In the genomic region with DNA sequence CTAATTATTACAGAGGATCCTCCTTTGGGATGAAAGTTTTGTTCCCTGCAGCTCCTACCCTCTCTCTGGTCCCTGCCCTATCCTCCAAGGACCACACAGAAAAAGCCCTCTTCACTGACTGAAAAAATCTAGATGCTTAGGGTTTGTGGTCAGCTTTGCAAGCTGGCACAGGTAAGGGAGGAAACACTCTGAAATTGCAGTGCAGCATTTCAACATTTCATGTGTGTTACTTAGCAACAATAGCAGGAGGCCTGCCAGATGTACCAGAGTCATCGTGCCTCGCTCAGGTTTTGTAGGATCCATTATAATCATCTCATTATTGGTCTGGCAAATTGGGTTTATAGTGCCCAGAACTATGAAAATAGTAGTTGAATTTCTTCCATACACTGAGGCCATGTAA, we compare ENCODE assay signal across 25 cellular contexts.
DNase-seq lines count a peak whose midpoint lies in the region; ATAC-seq and TF ChIP-seq lines count a peak whose summit lies in the region.
"Had no signal": no experiment of that assay in that cellular context is flagged by ENCODE, and none has a peak within 500 bp of the region (broad histone marks: within the 10 kb centered on the region; RNA-seq: fewer than 3 reads in every experiment).

No MANE protein-coding gene starts in this region.

- no peak for TF ChIP-seq CTCF in RWPE2 (IDR thresholded peaks at IDR 0.05; ENCODE audit: poor library complexity, severe bottlenecking)

- intact Hi-C loops in activated CD4-positive, alpha-beta T cell treated with anti-CD3 and anti-CD28 coated beads for 36 hours (cut with DNase I, micrococcal nuclease) = loop anchor here (10.0 kb wide), 2 partner anchors 315 to 365 kb away; a partner anchor contains a TSS

- H3K4me1 ChIP-seq in RWPE2 (ENCODE audit: insufficient read depth, poor library complexity, severe bottlenecking) = peaks cover 42% of the 10 kb centered on the region
- H3K4me1 ChIP-seq: body of pancreas had no signal

- no peaks in the 10 kb centered on the region for H3K36me3 Mint-ChIP-seq in activated CD4-positive, alpha-beta T cell treated with anti-CD3 and anti-CD28 coated beads for 36 hours (ENCODE audit: low read depth)
- H3K36me3 Mint-ChIP-seq: activated CD8-positive, alpha-beta memory T cell treated with anti-CD3 and anti-CD28 coated beads, Interleukin-2, amount 10 ng/mL, durations not matched to agents 7 days and 5 days; naive B cell; stimulated activated effector memory CD8-positive, alpha-beta T cell treated with anti-CD3 and anti-CD28 coated beads, Interleukin-12 subunit alpha, Interleukin-12 subunit beta, amount 100 ng/mL, for 72 hours had no signal

- H3K9me3 Mint-ChIP-seq in activated CD4-positive, alpha-beta T cell treated with anti-CD3 and anti-CD28 coated beads for 36 hours (ENCODE audit: low read depth) = no peaks in the 10 kb centered on the region
- H3K9me3 Mint-ChIP-seq: activated naive CD8-positive, alpha-beta T cell treated with anti-CD3 and anti-CD28 coated beads, Interleukin-2, amount 50 U/mL, for 24 hours; H9; naive B cell had no signal

- no peak overlapping the region for H3K4me3 ChIP-seq in RWPE2 (ENCODE audit: severe bottlenecking)
- H3K4me3 ChIP-seq: body of pancreas, MG63, suprapubic skin had no signal

- H3K36me3 ChIP-seq in RWPE2 (ENCODE audit: low read depth) = no peaks in the 10 kb centered on the region
- H3K36me3 ChIP-seq: MG63, suprapubic skin had no signal

- peak overlapping the region; percentile 53 for H3K27ac Mint-ChIP-seq in activated CD4-positive, alpha-beta T cell treated with anti-CD3 and anti-CD28 coated beads for 36 hours
- H3K27ac Mint-ChIP-seq: activated CD8-positive, alpha-beta memory T cell treated with anti-CD3 and anti-CD28 coated beads, Interleukin-2, amount 10 ng/mL, durations not matched to agents 7 days and 5 days; activated naive CD8-positive, alpha-beta T cell treated with anti-CD3 and anti-CD28 coated beads, Interleukin-2, amount 50 U/mL, for 24 hours; naive B cell; stimulated activated effector memory CD8-positive, alpha-beta T cell treated with anti-CD3 and anti-CD28 coated beads, Interleukin-12 subunit alpha, Interleukin-12 subunit beta, amount 100 ng/mL, for 72 hours had no signal

- no peak for ATAC-seq in activated CD4-positive, alpha-beta T cell treated with anti-CD3 and anti-CD28 coated beads for 36 hours
- ATAC-seq in RWPE2 (ENCODE audit: low read depth) (peak; percentile 87), HG02623 (IDR thresholded peaks at IDR 0.05; ENCODE audit: unreplicated experiment) (no peak)
- ATAC-seq: activated CD8-positive, alpha-beta memory T cell treated with anti-CD3 and anti-CD28 coated beads, Interleukin-2, amount 10 ng/mL, durations not matched to agents 7 days and 5 days; activated naive CD8-positive, alpha-beta T cell treated with anti-CD3 and anti-CD28 coated beads, Interleukin-2, amount 50 U/mL, for 24 hours; body of pancreas; stimulated activated effector memory CD8-positive, alpha-beta T cell treated with anti-CD3 and anti-CD28 coated beads, Interleukin-12 subunit alpha, Interleukin-12 subunit beta, amount 100 ng/mL, for 72 hours had no signal

- POLR2A ChIA-PET in activated CD4-positive, alpha-beta T cell treated with anti-CD3 and anti-CD28 coated beads for 36 hours (lab: Charles Lee) = interaction anchor here (0.6 kb wide), 1 partner anchor 71 kb away, joined by 3 read pairs; no protein-coding TSS in a partner anchor
- POLR2A ChIA-PET in HEK293T (lab: Yijun Ruan, JAX) = no interaction called here

- H3K4me1 Mint-ChIP-seq in activated CD4-positive, alpha-beta T cell treated with anti-CD3 and anti-CD28 coated beads for 36 hours = peaks cover 56% of the 10 kb centered on the region

- CTCF ChIA-PET in activated CD4-positive, alpha-beta T cell treated with anti-CD3 and anti-CD28 coated beads for 36 hours (lab: Charles Lee) = interaction anchor here (1.9 kb wide), 1 partner anchor 14 kb away, joined by 7 read pairs; no protein-coding TSS in a partner anchor
- CTCF ChIA-PET in HEK293T (lab: Yijun Ruan, JAX) = no interaction called here

- H3K4me3 Mint-ChIP-seq in activated CD4-positive, alpha-beta T cell treated with anti-CD3 and anti-CD28 coated beads for 36 hours = no peak overlapping the region
- H3K4me3 Mint-ChIP-seq: activated CD8-positive, alpha-beta memory T cell treated with anti-CD3 and anti-CD28 coated beads, Interleukin-2, amount 10 ng/mL, durations not matched to agents 7 days and 5 days; activated naive CD8-positive, alpha-beta T cell treated with anti-CD3 and anti-CD28 coated beads, Interleukin-2, amount 50 U/mL, for 24 hours; H9; naive B cell; stimulated activated effector memory CD8-positive, alpha-beta T cell treated with anti-CD3 and anti-CD28 coated beads, Interleukin-12 subunit alpha, Interleukin-12 subunit beta, amount 100 ng/mL, for 72 hours had no signal

- H3K27me3 Mint-ChIP-seq in activated CD4-positive, alpha-beta T cell treated with anti-CD3 and anti-CD28 coated beads for 36 hours = no peaks in the 10 kb centered on the region
- H3K27me3 Mint-ChIP-seq: activated CD8-positive, alpha-beta memory T cell treated with anti-CD3 and anti-CD28 coated beads, Interleukin-2, amount 10 ng/mL, durations not matched to agents 7 days and 5 days; activated naive CD8-positive, alpha-beta T cell treated with anti-CD3 and anti-CD28 coated beads, Interleukin-2, amount 50 U/mL, for 24 hours; naive B cell had no signal

- H3K9me3 ChIP-seq in RWPE2 (ENCODE audit: severe bottlenecking) = no peaks in the 10 kb centered on the region
- H3K9me3 ChIP-seq: body of pancreas, MG63, suprapubic skin had no signal

- DNase-seq in activated CD4-positive, alpha-beta T cell treated with anti-CD3 and anti-CD28 coated beads for 36 hours = no peak
- DNase-seq in activated CD4-positive, alpha-beta T cell treated with anti-CD3 and anti-CD28 coated beads for 1 hour = no peak
- peak; percentile 22 for DNase-seq in DMS79 (lab: John Stamatoyannopoulos, UW)
- DNase-seq in RWPE2 (ENCODE audit: low spot score) = no peak
- peak; percentile 86 for DNase-seq in epithelial cell of prostate (ENCODE audit: low read depth, low spot score)
- DNase-seq in NCI-H2107 (lab: John Stamatoyannopoulos, UW) = no peak
- DNase-seq in HEK293T (ENCODE audit: extremely low spot score) = no peak
- DNase-seq: ACHN; activated CD4-positive, CD25-positive, alpha-beta regulatory T cell; activated CD8-positive, alpha-beta memory T cell treated with anti-CD3 and anti-CD28 coated beads, Interleukin-2, amount 10 ng/mL, durations not matched to agents 7 days and 5 days; activated effector memory CD4-positive, alpha-beta T cell treated with Interleukin-2 at 50 U/mL for 16 hours; activated naive CD8-positive, alpha-beta T cell treated with anti-CD3 and anti-CD28 coated beads, Interleukin-2, amount 50 U/mL, for 24 hours; body of pancreas; C1 segment of cervical spinal cord; H9; IMR-90; MG63; naive B cell; NCI-H1694 treated with DMSO at 0.1 percent for 48 hours; occipital lobe; small intestine; stimulated activated CD4-positive, alpha-beta T cell treated with anti-CD3 and anti-CD28 coated beads, Interleukin-2, amount 100 ng/mL, for 24 hours had no signal

- H3K27me3 ChIP-seq in RWPE2 (ENCODE audit: insufficient read depth, poor library complexity, severe bottlenecking) = no peaks in the 10 kb centered on the region
- H3K27me3 ChIP-seq: body of pancreas, MG63, suprapubic skin had no signal

- H3K27ac ChIP-seq in RWPE2 (ENCODE audit: poor library complexity, severe bottlenecking) (peak overlapping the region; percentile 65), epithelial cell of prostate (peak overlapping the region; percentile 43)
- H3K27ac ChIP-seq: body of pancreas, suprapubic skin had no signal

TF ChIP-seq in HEK293T, 16 proteins besides CTCF, POLR2A, EP300 and RAD21:
- TF ChIP-seq FOXA1 (IDR thresholded peaks at IDR 0.05) = no peak
- TF ChIP-seq LEF1 (IDR thresholded peaks at IDR 0.05; ENCODE audit: borderline replicate concordance) = no peak
- TF ChIP-seq ARNT (IDR thresholded peaks at IDR 0.05) = no peak
- TF ChIP-seq TARDBP (IDR thresholded peaks at IDR 0.05) = no peak
- no peak for TF ChIP-seq BHLHE40 (IDR thresholded peaks at IDR 0.05; ENCODE audit: borderline replicate concordance)
- TF ChIP-seq, protein P1, sequence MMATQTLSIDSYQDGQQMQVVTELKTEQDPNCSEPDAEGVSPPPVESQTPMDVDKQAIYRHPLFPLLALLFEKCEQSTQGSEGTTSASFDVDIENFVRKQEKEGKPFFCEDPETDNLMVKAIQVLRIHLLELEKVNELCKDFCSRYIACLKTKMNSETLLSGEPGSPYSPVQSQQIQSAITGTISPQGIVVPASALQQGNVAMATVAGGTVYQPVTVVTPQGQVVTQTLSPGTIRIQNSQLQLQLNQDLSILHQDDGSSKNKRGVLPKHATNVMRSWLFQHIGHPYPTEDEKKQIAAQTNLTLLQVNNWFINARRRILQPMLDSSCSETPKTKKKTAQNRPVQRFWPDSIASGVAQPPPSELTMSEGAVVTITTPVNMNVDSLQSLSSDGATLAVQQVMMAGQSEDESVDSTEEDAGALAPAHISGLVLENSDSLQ (IDR thresholded peaks at IDR 0.05) = no peak
- TF ChIP-seq FOXM1 (IDR thresholded peaks at IDR 0.05; ENCODE audit: borderline replicate concordance) = no peak
- TF ChIP-seq ZNF384 (IDR thresholded peaks at IDR 0.05) = no peak
- no peak for TF ChIP-seq SP1 (IDR thresholded peaks at IDR 0.05)
- no peak for TF ChIP-seq ELF4 (IDR thresholded peaks at IDR 0.05)
- no peak for TF ChIP-seq FOXK2 (IDR thresholded peaks at IDR 0.05)
- no peak for TF ChIP-seq NFRKB (IDR thresholded peaks at IDR 0.05)

Comparison
In these comparisons a context has a peak if more than half of its experiments do, and no peak if none do; other contexts are left out.
1. DNase-seq: peak in DMS79 (single experiment) and epithelial cell of prostate (single experiment); none in activated CD4-positive, alpha-beta T cell treated with anti-CD3 and anti-CD28 coated beads for 36 hours (single experiment), activated CD4-positive, alpha-beta T cell treated with anti-CD3 and anti-CD28 coated beads for 1 hour (single experiment), RWPE2 (single experiment), NCI-H2107 (single experiment) and HEK293T (single experiment).